ENCODE assay signal across 10 cellular contexts in the genomic region with DNA sequence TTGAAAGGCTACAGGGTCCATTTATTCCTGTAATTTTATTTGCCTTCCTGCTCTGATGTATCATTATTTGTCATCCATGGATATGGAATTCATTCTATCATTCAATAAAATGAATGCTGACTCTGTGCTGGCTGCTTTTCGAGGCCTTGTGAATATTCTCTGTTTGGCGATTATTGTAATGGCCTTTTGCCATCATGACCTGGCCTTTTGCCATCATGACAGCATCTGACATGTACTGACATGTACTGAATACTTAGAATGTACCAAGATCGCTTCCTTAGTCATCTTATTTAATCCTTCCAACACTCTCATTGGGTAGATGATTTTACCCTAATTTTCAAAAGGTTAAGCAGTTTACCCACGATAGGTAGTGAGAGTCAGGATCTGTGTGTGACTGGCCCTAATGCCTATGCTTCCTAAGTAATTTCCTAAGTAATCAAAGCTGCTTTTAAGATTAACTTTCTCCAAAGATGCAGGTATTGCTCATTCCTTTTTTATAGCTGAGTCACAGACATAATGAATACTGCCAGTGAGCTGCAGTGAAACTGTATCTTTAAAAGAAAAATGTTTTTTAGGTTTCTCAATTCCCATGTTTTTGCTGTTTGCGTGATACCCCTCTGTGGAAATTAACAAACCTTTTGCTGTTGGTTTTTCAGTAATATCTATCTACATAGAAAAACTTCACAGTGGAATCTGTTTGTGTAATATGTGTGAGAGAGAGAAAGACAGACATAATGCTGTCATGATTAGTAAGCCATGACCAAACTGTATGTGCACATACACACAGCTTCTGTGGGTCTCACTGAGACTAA.
A peak's percentile ranks its signal among the peaks of the same experiment; 100 is the strongest.
DNase-seq lines count a peak whose midpoint lies in the region; ATAC-seq and TF ChIP-seq lines count a peak whose summit lies in the region.
"Had no signal": no experiment of that assay in that cellular context is flagged by ENCODE, and none has a peak within 500 bp of the region (broad histone marks: within the 10 kb centered on the region; RNA-seq: fewer than 3 reads in every experiment).

No MANE protein-coding gene starts in this region.

- CTCF ChIA-PET in CD8-positive, alpha-beta memory T cell (lab: Charles Lee) = no interaction called here

- DNase-seq in cardiac muscle cell (ENCODE audit: low read depth in 1 of 2, low spot score in 1 of 2) (peak in 1 of 2 donors; percentile 61), Right ventricle myocardium inferior (ENCODE audit: missing footprints) (no peak), left cardiac atrium (peak; percentile 29), inferior parietal cortex (ENCODE audit: extremely low spot score) (no peak)
- DNase-seq in stimulated activated CD4-positive, alpha-beta T cell treated with anti-CD3 and anti-CD28 coated beads, Interleukin-2, amount 100 ng/mL, for 48 hours = no peak
- no peak for DNase-seq in CD8-positive, alpha-beta memory T cell
- DNase-seq: upper lobe of left lung had no signal

- no peaks in the 10 kb centered on the region for H3K27me3 ChIP-seq in cardiac muscle cell
- H3K27me3 ChIP-seq in CD8-positive, alpha-beta memory T cell (ENCODE audit: insufficient read depth, low read length, poor library complexity, severe bottlenecking) = no peaks in the 10 kb centered on the region
- H3K27me3 ChIP-seq: ovary, upper lobe of left lung had no signal

- ATAC-seq in Right ventricle myocardium inferior = no peak
- peak; percentile 38 to 59 for ATAC-seq in left cardiac atrium
- ATAC-seq in GM21360 (IDR thresholded peaks at IDR 0.05; ENCODE audit: unreplicated experiment) = no peak

- H3K27ac Mint-ChIP-seq in activated naive CD8-positive, alpha-beta T cell = peak overlapping the region; percentile 80
- peak overlapping the region in 3 of 8 donors; percentile 48 to 90 (median 66) for H3K27ac Mint-ChIP-seq in CD8-positive, alpha-beta memory T cell

- H3K9me3 ChIP-seq in cardiac muscle cell (ENCODE audit: low read depth) = no peaks in the 10 kb centered on the region
- no peaks in the 10 kb centered on the region for H3K9me3 ChIP-seq in CD8-positive, alpha-beta memory T cell (ENCODE audit: low read length)
- H3K9me3 ChIP-seq: ovary, upper lobe of left lung had no signal

- H3K27ac ChIP-seq in cardiac muscle cell = peak overlapping the region; percentile 3
- H3K27ac ChIP-seq in CD8-positive, alpha-beta memory T cell (ENCODE audit: low read depth, low read length) = no peak overlapping the region

- no peak overlapping the region for H3K4me3 ChIP-seq in cardiac muscle cell
- no peak overlapping the region for H3K4me3 ChIP-seq in CD8-positive, alpha-beta memory T cell (ENCODE audit: low read length)
- H3K4me3 ChIP-seq: ovary, upper lobe of left lung had no signal

- no peak for TF ChIP-seq CTCF in cardiac muscle cell (IDR thresholded peaks at IDR 0.05; ENCODE audit: low read depth, low read length)

- H3K4me1 ChIP-seq in cardiac muscle cell (ENCODE audit: low read depth) = peaks cover 33% of the 10 kb centered on the region
- peaks cover 44% of the 10 kb centered on the region for H3K4me1 ChIP-seq in CD8-positive, alpha-beta memory T cell (ENCODE audit: insufficient read depth, low read length)

- H3K4me3 Mint-ChIP-seq in activated naive CD8-positive, alpha-beta T cell = no peak overlapping the region
- H3K4me3 Mint-ChIP-seq in CD8-positive, alpha-beta memory T cell = no peak overlapping the region

- peaks cover 74% of the 10 kb centered on the region for H3K4me1 Mint-ChIP-seq in activated naive CD8-positive, alpha-beta T cell (ENCODE audit: low read depth)
- H3K4me1 Mint-ChIP-seq in CD8-positive, alpha-beta memory T cell = peaks cover 22 to 42% (median 29%) of the 10 kb centered on the region in 3 donors

- H3K27me3 Mint-ChIP-seq in activated naive CD8-positive, alpha-beta T cell = no peaks in the 10 kb centered on the region
- H3K27me3 Mint-ChIP-seq in CD8-positive, alpha-beta memory T cell = no peaks in the 10 kb centered on the region

- POLR2A ChIA-PET in CD8-positive, alpha-beta memory T cell (lab: Charles Lee) = no interaction called here

- H3K36me3 Mint-ChIP-seq in activated naive CD8-positive, alpha-beta T cell = peaks cover 11% of the 10 kb centered on the region
- peaks cover 0 to 4% (median 0%) of the 10 kb centered on the region in 3 donors for H3K36me3 Mint-ChIP-seq in CD8-positive, alpha-beta memory T cell

- no peaks in the 10 kb centered on the region for H3K36me3 ChIP-seq in cardiac muscle cell
- H3K36me3 ChIP-seq in CD8-positive, alpha-beta memory T cell (ENCODE audit: insufficient read depth, low read length) = no peaks in the 10 kb centered on the region
- H3K36me3 ChIP-seq: ovary, upper lobe of left lung had no signal

- H3K9me3 Mint-ChIP-seq in activated naive CD8-positive, alpha-beta T cell (ENCODE audit: low read depth) = no peaks in the 10 kb centered on the region
- no peaks in the 10 kb centered on the region for H3K9me3 Mint-ChIP-seq in CD8-positive, alpha-beta memory T cell

- intact Hi-C loops in Right ventricle myocardium inferior (cut with DNase I) = no loop called here
- intact Hi-C loops in left cardiac atrium (cut with DNase I) = no loop called here

Comparison
In these comparisons a context has a peak if more than half of its experiments do, and no peak if none do; other contexts are left out.
1. ATAC-seq: peak in left cardiac atrium (2 of 2); none in Right ventricle myocardium inferior (single experiment) and GM21360 (single experiment).